Comparison of ENCODE assay signal across 11 cellular contexts in genomic region chr15:88701561-88702095, GRCh38.
DNase-seq lines count a peak whose midpoint lies in the region; ATAC-seq and TF ChIP-seq lines count a peak whose summit lies in the region.
"Had no signal": no experiment of that assay in that cellular context is flagged by ENCODE, and none has a peak within 500 bp of the region (broad histone marks: within the 10 kb centered on the region; RNA-seq: fewer than 3 reads in every experiment).

No MANE protein-coding gene starts in this region.

- CTCF ChIA-PET in WTC11 (lab: Charles Lee), result interaction anchor here (0.6 to 1.6 kb wide), 14 partner anchors 8 to 238 kb away, joined by 3 to 14 read pairs (median 4); partner anchors contain the start of gene ACAN

- H3K23ac ChIP-seq in mesenchymal stem cell (ENCODE audit: low read length in 2 of 2), result no peak overlapping the region

- 63% methylated on average over 2 of the region's 2 CpGs for WGBS in mesenchymal stem cell
- WGBS in aorta, 2 donors, result 92 to 96% methylated on average over 2 of the region's 2 CpGs

- H3K4me3 ChIP-seq in mesenchymal stem cell (ENCODE audit: insufficient read depth in 1 of 2, low read depth in 1 of 2, low read length in 2 of 2) (no peak overlapping the region), MG63 (no peak overlapping the region), aorta (ENCODE audit: low read length in 2 of 2) (no peak overlapping the region)
- H3K4me3 ChIP-seq: suprapubic skin had no signal

- no peak overlapping the region for H3K18ac ChIP-seq in mesenchymal stem cell (ENCODE audit: low read depth in 1 of 2, low read length in 2 of 2)

- no peak overlapping the region for H2BK5ac ChIP-seq in mesenchymal stem cell (ENCODE audit: low read depth, low read length, poor library complexity, severe bottlenecking)

- no peak overlapping the region for H3K4me3 Mint-ChIP-seq in HFFc6
- H3K4me3 Mint-ChIP-seq in WTC11, result no peak overlapping the region
- H3K4me3 Mint-ChIP-seq: IgD-negative memory B cell; naive thymus-derived CD4-positive, alpha-beta T cell had no signal

- no peak overlapping the region for H2BK12ac ChIP-seq in mesenchymal stem cell (ENCODE audit: low read length in 2 of 2)

- no peak overlapping the region for H3K27ac ChIP-seq in mesenchymal stem cell (ENCODE audit: low read length, poor library complexity, severe bottlenecking)
- H3K27ac ChIP-seq in aorta (ENCODE audit: low read depth in 1 of 2, low read length in 2 of 2), result no peak overlapping the region
- H3K27ac ChIP-seq: suprapubic skin had no signal

- H3K36me3 ChIP-seq in mesenchymal stem cell (ENCODE audit: control insufficient read depth in 1 of 2, insufficient read depth in 2 of 2, low read depth in 1 of 2, low read length in 2 of 2) (no peaks in the 10 kb centered on the region), MG63 (no peaks in the 10 kb centered on the region), aorta (ENCODE audit: control insufficient read depth in 1 of 2, insufficient read depth in 2 of 2, low read length in 1 of 2) (no peaks in the 10 kb centered on the region)
- H3K36me3 ChIP-seq: suprapubic skin had no signal

- peaks cover 39 to 47% of the 10 kb centered on the region in 2 experiments for H3K27me3 ChIP-seq in mesenchymal stem cell (ENCODE audit: control insufficient read depth in 1 of 2, insufficient read depth in 1 of 2, low read length in 2 of 2)
- 0 out of 2 replicates have a peak, but pooled peaks cover 4% of the 10 kb centered on the region for H3K27me3 ChIP-seq in MG63
- no peaks in the 10 kb centered on the region for H3K27me3 ChIP-seq in aorta (ENCODE audit: control insufficient read depth in 1 of 2, insufficient read depth in 2 of 2, low read length in 1 of 2)

- POLR2A ChIA-PET in WTC11 (lab: Charles Lee), result no interaction called here

- no peak overlapping the region for H3K4ac ChIP-seq in mesenchymal stem cell (ENCODE audit: low read depth in 1 of 2, low read length in 2 of 2)

- H2AFZ ChIP-seq in mesenchymal stem cell (ENCODE audit: low read depth, low read length), result no peak overlapping the region

- H3K9ac ChIP-seq in mesenchymal stem cell (ENCODE audit: low read length), result no peak overlapping the region

- no peak overlapping the region for H3K27ac Mint-ChIP-seq in HFFc6
- H3K27ac Mint-ChIP-seq in WTC11, result no peak overlapping the region

- H3K4me1 Mint-ChIP-seq in HFFc6 (ENCODE audit: low read depth) (peaks cover 28% of the 10 kb centered on the region), WTC11 (peaks cover 5% of the 10 kb centered on the region; the same call in 1 of the 2 replicates)

- intact Hi-C loops in aorta (cut with DNase I), result no loop called here

- no peak overlapping the region for H4K91ac ChIP-seq in mesenchymal stem cell (ENCODE audit: low read length)

- H3K14ac ChIP-seq in mesenchymal stem cell (ENCODE audit: low read length in 2 of 2), result no peak overlapping the region

- peaks cover 7% of the 10 kb centered on the region for H3K4me1 ChIP-seq in mesenchymal stem cell (ENCODE audit: control insufficient read depth, insufficient read depth, low read depth, low read length)
- no peaks in the 10 kb centered on the region for H3K4me1 ChIP-seq in aorta (ENCODE audit: control insufficient read depth in 1 of 2, insufficient read depth in 2 of 2, low read length in 2 of 2)

- DNase-seq in NCI-H748 (lab: John Stamatoyannopoulos, UW; ENCODE audit: unreplicated experiment) (peak; percentile 23), NCI-H748 treated with DMSO at 0.1 percent for 48 hours (lab: John Stamatoyannopoulos, UW) (no peak), HFFc6 (no peak), WTC11 (ENCODE audit: low spot score) (peak; percentile 65), mesenchymal stem cell (peak; percentile 10), MG63 (no peak), aorta (no peak), midbrain (lab: John Stamatoyannopoulos, UW) (no peak)

- no peaks in the 10 kb centered on the region for H3K79me1 ChIP-seq in mesenchymal stem cell (replicated peaks; ENCODE audit: low read length, poor library complexity, severe bottlenecking)

- H3K27me3 Mint-ChIP-seq in HFFc6 (ENCODE audit: insufficient read depth), result peaks cover 14% of the 10 kb centered on the region
- peaks cover 59% of the 10 kb centered on the region for H3K27me3 Mint-ChIP-seq in WTC11 (ENCODE audit: low read depth)

- peak; percentile 76 for ATAC-seq in WTC11
- ATAC-seq in aorta (ENCODE audit: low FRiP score), result no peak
- ATAC-seq: naive thymus-derived CD4-positive, alpha-beta T cell had no signal

- H3K9me3 ChIP-seq in mesenchymal stem cell (ENCODE audit: control insufficient read depth, low read length) (no peaks in the 10 kb centered on the region), MG63 (no peaks in the 10 kb centered on the region), aorta (ENCODE audit: control insufficient read depth, low read length) (no peaks in the 10 kb centered on the region)
- H3K9me3 ChIP-seq: suprapubic skin had no signal

- no peaks in the 10 kb centered on the region for H3K9me3 Mint-ChIP-seq in HFFc6
- no peaks in the 10 kb centered on the region for H3K9me3 Mint-ChIP-seq in WTC11

- TF ChIP-seq CTCF in HFFc6 (IDR thresholded peaks at IDR 0.05) (peak; percentile 4; the same call in 1 of the 2 replicates), WTC11 (IDR thresholded peaks at IDR 0.05) (peak; percentile 52)

- no peak overlapping the region for H2AK5ac ChIP-seq in mesenchymal stem cell (ENCODE audit: low read length, severe bottlenecking)

- H3K36me3 Mint-ChIP-seq in HFFc6 (ENCODE audit: low read depth) (no peaks in the 10 kb centered on the region), WTC11 (no peaks in the 10 kb centered on the region)
- H3K36me3 Mint-ChIP-seq: IgD-negative memory B cell; naive thymus-derived CD4-positive, alpha-beta T cell had no signal

- H2BK120ac ChIP-seq in mesenchymal stem cell (ENCODE audit: low read depth, low read length), result no peak overlapping the region

- H4K8ac ChIP-seq in mesenchymal stem cell (ENCODE audit: low read length), result no peak overlapping the region

- H3K4me2 ChIP-seq in mesenchymal stem cell (ENCODE audit: low read length, poor library complexity, severe bottlenecking), result no peak overlapping the region

- H2BK15ac ChIP-seq in mesenchymal stem cell (ENCODE audit: low read depth, poor library complexity, severe bottlenecking), result no peak overlapping the region

TF ChIP-seq in WTC11, 78 proteins besides CTCF, POLR2A, EP300 and RAD21:
- TF ChIP-seq FOXJ3 (CRISPR knock-in tag; IDR thresholded peaks at IDR 0.05; ENCODE audit: borderline replicate concordance) (no peak), EMX1 (CRISPR knock-in tag; IDR thresholded peaks at IDR 0.05) (no peak), ZBTB21 (CRISPR knock-in tag; IDR thresholded peaks at IDR 0.05; ENCODE audit: borderline replicate concordance) (no peak), PRRX2 (CRISPR knock-in tag; IDR thresholded peaks at IDR 0.05) (no peak), IRF1 (CRISPR knock-in tag; IDR thresholded peaks at IDR 0.05) (no peak), MXD4 (CRISPR knock-in tag; IDR thresholded peaks at IDR 0.05; ENCODE audit: borderline replicate concordance) (no peak), NR1H2 (CRISPR knock-in tag; IDR thresholded peaks at IDR 0.05) (no peak), GTF2I (CRISPR knock-in tag; conservative IDR thresholded peaks at IDR 0.05) (no peak), KAT7 (CRISPR knock-in tag; IDR thresholded peaks at IDR 0.05; ENCODE audit: borderline replicate concordance) (no peak), ZNF423 (CRISPR knock-in tag; IDR thresholded peaks at IDR 0.05) (no peak), HMGA2 (CRISPR knock-in tag; IDR thresholded peaks at IDR 0.05) (no peak), ZNF219 (CRISPR knock-in tag; IDR thresholded peaks at IDR 0.05; ENCODE audit: borderline replicate concordance) (no peak)

Comparison
In these comparisons a context has a peak if more than half of its experiments do, and no peak if none do; other contexts are left out.
1. DNase-seq: peak in NCI-H748 (single experiment), WTC11 (single experiment) and mesenchymal stem cell (single experiment); none in NCI-H748 treated with DMSO at 0.1 percent for 48 hours (single experiment), HFFc6 (single experiment), MG63 (single experiment), aorta (0 of 2) and midbrain (single experiment).